ENCODE assay signal across 29 cellular contexts in genomic region chr5:9841516-9841915, GRCh38.
"Had no signal": no experiment of that assay in that cellular context is flagged by ENCODE, and none has a peak within 500 bp of the region (broad histone marks: within the 10 kb centered on the region; RNA-seq: fewer than 3 reads in every experiment).

No MANE protein-coding gene starts in this region.

- ATAC-seq: stimulated activated effector memory CD8-positive, alpha-beta T cell treated with anti-CD3 and anti-CD28 coated beads, Interleukin-12 subunit alpha, Interleukin-12 subunit beta, amount 100 ng/mL, for 72 hours; stimulated activated memory B cell treated with anti-CD40 and anti-IgM and Interleukin-4, amounts not matched to agents 10 μg/mL and 1 μg/mL and 100 μg/mL, for 72 hours; stimulated activated naive B cell treated with anti-CD40 and anti-IgM and Interleukin-4, amounts not matched to agents 10 μg/mL and 1 μg/mL and 100 μg/mL, for 72 hours; stimulated activated naive CD8-positive, alpha-beta T cell treated with anti-CD3 and anti-CD28 coated beads, Interleukin-15, amount 100 ng/mL, for 72 hours; stimulated activated naive CD8-positive, alpha-beta T cell treated with anti-CD3 and anti-CD28 coated beads, Interleukin-15, Interleukin-2, amounts not matched to agents 100 U/mL and 50 U/mL, for 24 hours; upper lobe of right lung had no signal

- FAIRE-seq: urothelium cell line had no signal

- H3K36me3 Mint-ChIP-seq: stimulated activated effector memory CD8-positive, alpha-beta T cell treated with anti-CD3 and anti-CD28 coated beads, Interleukin-12 subunit alpha, Interleukin-12 subunit beta, amount 100 ng/mL, for 72 hours; stimulated activated memory B cell treated with anti-CD40 and anti-IgM and Interleukin-4, amounts not matched to agents 10 μg/mL and 1 μg/mL and 100 μg/mL, for 72 hours; stimulated activated naive B cell treated with anti-CD40 and anti-IgM and Interleukin-4, amounts not matched to agents 10 μg/mL and 1 μg/mL and 100 μg/mL, for 72 hours; type B pancreatic cell had no signal

- H3K4me1 ChIP-seq: stomach, suprapubic skin, testis, tibial artery, tibial nerve, transverse colon, upper lobe of left lung, upper lobe of right lung, uterus, vagina had no signal

- H3K27me3 Mint-ChIP-seq: stimulated activated memory B cell treated with anti-CD40 and anti-IgM and Interleukin-4, amounts not matched to agents 10 μg/mL and 1 μg/mL and 100 μg/mL, for 72 hours; stimulated activated naive B cell treated with anti-CD40 and anti-IgM and Interleukin-4, amounts not matched to agents 10 μg/mL and 1 μg/mL and 100 μg/mL, for 72 hours; stimulated activated naive CD8-positive, alpha-beta T cell treated with anti-CD3 and anti-CD28 coated beads, Interleukin-15, amount 100 ng/mL, for 72 hours; stimulated activated naive CD8-positive, alpha-beta T cell treated with anti-CD3 and anti-CD28 coated beads, Interleukin-15, Interleukin-2, amounts not matched to agents 100 ng/mL and 50 ng/mL, for 24 hours had no signal

- H3K27me3 ChIP-seq: suprapubic skin, testis, thyroid gland, tibial artery, tibial nerve, transverse colon, upper lobe of left lung, upper lobe of right lung, vagina had no signal

- H3K9me3 Mint-ChIP-seq: stimulated activated memory B cell treated with anti-CD40 and anti-IgM and Interleukin-4, amounts not matched to agents 10 μg/mL and 1 μg/mL and 100 μg/mL, for 72 hours; type B pancreatic cell had no signal

- H3K4me3 Mint-ChIP-seq: stimulated activated effector memory CD8-positive, alpha-beta T cell treated with anti-CD3 and anti-CD28 coated beads, Interleukin-12 subunit alpha, Interleukin-12 subunit beta, amount 100 ng/mL, for 72 hours; stimulated activated memory B cell treated with anti-CD40 and anti-IgM and Interleukin-4, amounts not matched to agents 10 μg/mL and 1 μg/mL and 100 μg/mL, for 72 hours; stimulated activated naive B cell treated with anti-CD40 and anti-IgM and Interleukin-4, amounts not matched to agents 10 μg/mL and 1 μg/mL and 100 μg/mL, for 72 hours; stimulated activated naive CD8-positive, alpha-beta T cell treated with anti-CD3 and anti-CD28 coated beads, Interleukin-15, amount 100 ng/mL, for 72 hours; stimulated activated naive CD8-positive, alpha-beta T cell treated with anti-CD3 and anti-CD28 coated beads, Interleukin-15, Interleukin-2, amounts not matched to agents 100 ng/mL and 50 ng/mL, for 24 hours; type B pancreatic cell had no signal

- DNase-seq: stimulated activated CD4-positive, alpha-beta T cell treated with anti-CD3 and anti-CD28 coated beads, Interleukin-2, amount 100 ng/mL, for 48 hours; stimulated activated CD4-positive, alpha-beta T cell treated with anti-CD3 and anti-CD28 coated beads, Interleukin-4, amount 100 ng/mL, for 1 hour; stimulated activated CD4-positive, alpha-beta T cell treated with anti-CD3 and anti-CD28 coated beads, Interleukin-4, amount 100 ng/mL, for 24 hours; stimulated activated CD4-positive, alpha-beta T cell treated with anti-CD3 and anti-CD28 coated beads, Interleukin-4, amount 100 ng/mL, for 4 hours; stimulated activated CD8-positive, alpha-beta memory T cell treated with anti-CD3 and anti-CD28 coated beads, Interleukin-4, amount 100 ng/mL, for 48 hours; stimulated activated naive B cell treated with anti-CD40 and anti-IgM and Interleukin-4, amounts not matched to agents 10 μg/mL and 1 μg/mL and 100 μg/mL, for 72 hours; stimulated activated naive CD4-positive, alpha-beta T cell; stimulated activated naive CD4-positive, alpha-beta T cell treated with Interleukin-2 at 50 U/mL for 16 hours; stimulated activated naive CD8-positive, alpha-beta T cell treated with anti-CD3 and anti-CD28 coated beads, Interleukin-15, amount 100 ng/mL, for 72 hours; stimulated activated naive CD8-positive, alpha-beta T cell treated with anti-CD3 and anti-CD28 coated beads, Interleukin-15, Interleukin-2, amounts not matched to agents 100 U/mL and 50 U/mL, for 24 hours; stomach; substantia nigra; testis; thyroid gland; tibial artery; transverse colon; trophoblast cell; upper lobe of left lung; upper lobe of right lung; uterus had no signal

- H3K4me3 ChIP-seq: stomach, suprapubic skin, testis, thoracic aorta, thyroid gland, tibial artery, tibial nerve, transverse colon, upper lobe of left lung, upper lobe of right lung, uterus, vagina had no signal

- H3K27ac Mint-ChIP-seq: stimulated activated effector memory CD8-positive, alpha-beta T cell treated with anti-CD3 and anti-CD28 coated beads, Interleukin-12 subunit alpha, Interleukin-12 subunit beta, amount 100 ng/mL, for 72 hours; stimulated activated memory B cell treated with anti-CD40 and anti-IgM and Interleukin-4, amounts not matched to agents 10 μg/mL and 1 μg/mL and 100 μg/mL, for 72 hours; stimulated activated naive B cell treated with anti-CD40 and anti-IgM and Interleukin-4, amounts not matched to agents 10 μg/mL and 1 μg/mL and 100 μg/mL, for 72 hours; stimulated activated naive CD8-positive, alpha-beta T cell treated with anti-CD3 and anti-CD28 coated beads, Interleukin-15, amount 100 ng/mL, for 72 hours; stimulated activated naive CD8-positive, alpha-beta T cell treated with anti-CD3 and anti-CD28 coated beads, Interleukin-15, Interleukin-2, amounts not matched to agents 100 ng/mL and 50 ng/mL, for 24 hours; type B pancreatic cell had no signal

- H3K9me3 ChIP-seq: suprapubic skin, testis, thoracic aorta, thyroid gland, tibial artery, upper lobe of right lung, uterus, vagina had no signal

- H3K36me3 ChIP-seq: stomach, suprapubic skin, thoracic aorta, thyroid gland, tibial artery, tibial nerve, transverse colon, upper lobe of left lung, upper lobe of right lung, uterus, vagina had no signal

- H3K4me1 Mint-ChIP-seq: stimulated activated effector memory CD8-positive, alpha-beta T cell treated with anti-CD3 and anti-CD28 coated beads, Interleukin-12 subunit alpha, Interleukin-12 subunit beta, amount 100 ng/mL, for 72 hours; stimulated activated memory B cell treated with anti-CD40 and anti-IgM and Interleukin-4, amounts not matched to agents 10 μg/mL and 1 μg/mL and 100 μg/mL, for 72 hours; stimulated activated naive B cell treated with anti-CD40 and anti-IgM and Interleukin-4, amounts not matched to agents 10 μg/mL and 1 μg/mL and 100 μg/mL, for 72 hours; stimulated activated naive CD8-positive, alpha-beta T cell treated with anti-CD3 and anti-CD28 coated beads, Interleukin-15, amount 100 ng/mL, for 72 hours had no signal

- H3K27ac ChIP-seq: stomach, suprapubic skin, testis, thoracic aorta, thyroid gland, tibial artery, tibial nerve, transverse colon, upper lobe of left lung, upper lobe of right lung, uterus, vagina had no signal
